In genomic region chr9:130237763-130238524, GRCh38 we compare ENCODE assay signal across 20 cellular contexts. TPM values are rescaled to one million over a fixed set of nuclear protein-coding genes. Genes with fewer than 3 reads are reported as not detected.
DNase-seq lines count a peak whose midpoint lies in the region; ATAC-seq and TF ChIP-seq lines count a peak whose summit lies in the region.
"Had no signal": no experiment of that assay in that cellular context is flagged by ENCODE, and none has a peak within 500 bp of the region (broad histone marks: within the 10 kb centered on the region; RNA-seq: fewer than 3 reads in every experiment).

No MANE protein-coding gene starts in this region.

- peaks cover 0 to 16% of the 10 kb centered on the region in 2 experiments; a peak in 2 of 4 replicates for H3K79me1 ChIP-seq in IMR-90 (ENCODE audit: low read depth in 1 of 2, low read length in 2 of 2)

- H3K27ac ChIP-seq in IMR-90 (ENCODE audit: insufficient read depth, low read length): no peak overlapping the region
- peak overlapping the region; percentile 76 to 84 (median 80) for H3K27ac ChIP-seq in esophagus muscularis mucosa (replicated peaks in 1 of 4)
- H3K27ac ChIP-seq in transverse colon: peak overlapping the region; percentile 66 to 79 (median 70)
- H3K27ac ChIP-seq: cardiac muscle cell had no signal

- H4K5ac ChIP-seq in IMR-90 (ENCODE audit: low read depth, low read length): no peak overlapping the region

- H3K4me1 ChIP-seq in IMR-90 (ENCODE audit: control insufficient read depth, insufficient read depth, low read length) (peaks cover 8% of the 10 kb centered on the region), esophagus muscularis mucosa (peaks cover 14 to 50% (median 48%) of the 10 kb centered on the region in 4 donors), transverse colon (peaks cover 3 to 19% (median 15%) of the 10 kb centered on the region in 4 donors)

- H3K9me3 ChIP-seq in IMR-90 (ENCODE audit: control insufficient read depth, insufficient read depth, low read length) (no peaks in the 10 kb centered on the region), esophagus muscularis mucosa (no peaks in the 10 kb centered on the region), transverse colon (no peaks in the 10 kb centered on the region)

- 90% methylated on average over 2 of the region's 17 CpGs; no CpG with 5 or more reads in 1 of the 2 experiments for WGBS in IMR-90 (ENCODE audit: extremely low coverage in 2 of 2, insufficient read length in 1 of 2), 2 experiments
- WGBS in esophagus muscularis mucosa: 81% methylated on average over 15 of the region's 17 CpGs
- WGBS in transverse colon (ENCODE audit: low coverage in 1 of 2), 2 donors: 70 to 77% methylated on average over 2 to 17 of the region's 17 CpGs

- dilution Hi-C loops in IMR-90 (cut with HindIII; ENCODE audit: low sequenced_read_pairs, unreplicated experiment): loop anchor here (25.0 kb wide), 1 partner anchor 126 kb away; no protein-coding TSS in a partner anchor

- no peak overlapping the region for H4K8ac ChIP-seq in IMR-90 (ENCODE audit: low read depth in 2 of 2, low read length in 2 of 2)

- ATAC-seq in IMR-90 (ENCODE audit: low read depth) (no peak), Right ventricle myocardium inferior (no peak)
- ATAC-seq: activated T-cell treated with anti-CD3 and anti-CD28 coated beads, Interleukin-2, amount 50 U/mL, for 72 hours; left colon had no signal

- H3K4me2 ChIP-seq in IMR-90 (ENCODE audit: low read depth, low read length): no peak overlapping the region

- no peak overlapping the region for H4K91ac ChIP-seq in IMR-90 (ENCODE audit: insufficient read depth, low read depth, low read length)

- no peak overlapping the region for H3K4ac ChIP-seq in IMR-90 (ENCODE audit: low read depth, low read length)

- intact Hi-C loops in IMR-90 (cut with micrococcal nuclease): loop anchor here (2.0 to 10.0 kb wide), 3 partner anchors 65 to 353 kb away; partner anchors contain the start of gene NCS1
- intact Hi-C loops in esophagus muscularis mucosa (cut with DNase I): loop anchor here (2.0 to 5.0 kb wide), 3 partner anchors 66 to 351 kb away; partner anchors contain the start of gene NCS1
- intact Hi-C loops in transverse colon (cut with DNase I; ENCODE audit: low total_unique reads): loop anchor here (10.0 kb wide), 1 partner anchor 353 kb away; no protein-coding TSS in a partner anchor
- intact Hi-C loops in Right ventricle myocardium inferior (cut with DNase I): loop anchor here (5.0 kb wide), 1 partner anchor 351 kb away; no protein-coding TSS in a partner anchor

- TF ChIP-seq CTCF in IMR-90 (conservative IDR thresholded peaks at IDR 0.05; ENCODE audit: low read depth, low read length): no peak
- no peak for TF ChIP-seq CTCF in esophagus muscularis mucosa (IDR thresholded peaks at IDR 0.05)
- TF ChIP-seq CTCF in transverse colon (IDR thresholded peaks at IDR 0.05): no peak

- no peak overlapping the region for H2BK15ac ChIP-seq in IMR-90 (ENCODE audit: low read depth, low read length)

- no peak overlapping the region for H2AFZ ChIP-seq in IMR-90 (replicated peaks; ENCODE audit: low read length, poor library complexity)

- no peak for DNase-seq in IMR-90
- peak; percentile 60 for DNase-seq in NCI-H345 (lab: John Stamatoyannopoulos, UW)
- DNase-seq in esophagus muscularis mucosa (ENCODE audit: extremely low spot score): no peak
- DNase-seq in transverse colon: no peak
- no peak for DNase-seq in DMS 273 treated with DMSO at 0.1 percent for 48 hours (lab: John Stamatoyannopoulos, UW)
- DNase-seq in Right ventricle myocardium inferior (ENCODE audit: missing footprints): no peak
- no peak for DNase-seq in NCI-H526 (lab: John Stamatoyannopoulos, UW)
- DNase-seq: activated CD4-positive, alpha-beta T cell treated with anti-CD3 and anti-CD28 coated beads, Interleukin-2, amount 10 ng/mL, durations not matched to agents 7 days and 5 days; activated T-cell treated with anti-CD3 and anti-CD28 coated beads, Interleukin-2, amount 50 U/mL, for 72 hours; C1 segment of cervical spinal cord; DND-41; effector CD4-positive, alpha-beta T cell; hypothalamus; left colon; naive B cell; NCI-H226; stimulated activated CD4-positive, alpha-beta T cell treated with anti-CD3 and anti-CD28 coated beads, Interleukin-12 subunit alpha, Interleukin-12 subunit beta, amount 100 ng/mL, for 4 hours had no signal

- no peak overlapping the region for H2BK20ac ChIP-seq in IMR-90 (ENCODE audit: low read depth, low read length)

- H3K27me3 ChIP-seq in IMR-90 (ENCODE audit: control insufficient read depth, insufficient read depth, low read length) (no peaks in the 10 kb centered on the region), esophagus muscularis mucosa (no peaks in the 10 kb centered on the region), transverse colon (no peaks in the 10 kb centered on the region)
- H3K27me3 ChIP-seq: cardiac muscle cell had no signal

- H2BK120ac ChIP-seq in IMR-90 (ENCODE audit: low read depth, low read length): no peak overlapping the region

- TF ChIP-seq POLR2A in IMR-90 (IDR thresholded peaks at IDR 0.05; ENCODE audit: low read depth, low read length) (no peak), esophagus muscularis mucosa (IDR thresholded peaks at IDR 0.05; ENCODE audit: low read depth) (no peak), transverse colon (IDR thresholded peaks at IDR 0.05) (no peak)

- peak overlapping the region; percentile 13 for H2AK9ac ChIP-seq in IMR-90 (replicated peaks; ENCODE audit: low read depth, low read length, poor library complexity)

- TF ChIP-seq RAD21 in IMR-90 (IDR thresholded peaks at IDR 0.05; ENCODE audit: low read length): no peak

- no peak overlapping the region for H3K56ac ChIP-seq in IMR-90 (ENCODE audit: extremely low read depth, insufficient read depth, low read length)

- BruUV-seq in IMR-90 (replicated peaks; lab: Mats Ljungman, UMichigan): no TSS peak

- no peak overlapping the region for H3K14ac ChIP-seq in IMR-90 (replicated peaks; ENCODE audit: low read depth, low read length)

- CTCF ChIA-PET in IMR-90 (lab: Yijun Ruan, JAX): no interaction called here

- no peak overlapping the region for H2AK5ac ChIP-seq in IMR-90 (ENCODE audit: low read depth, low read length)

- peaks cover 22% of the 10 kb centered on the region for H3K9me1 ChIP-seq in IMR-90 (ENCODE audit: insufficient read depth, low read length)

- no peak overlapping the region for H3K18ac ChIP-seq in IMR-90 (ENCODE audit: low read depth, low read length)

- H3K4me3 ChIP-seq in IMR-90 (ENCODE audit: insufficient read depth, low read depth, low read length): no peak overlapping the region
- no peak overlapping the region for H3K4me3 ChIP-seq in esophagus muscularis mucosa
- H3K4me3 ChIP-seq in transverse colon: no peak overlapping the region
- H3K4me3 ChIP-seq: cardiac muscle cell had no signal

- in situ Hi-C loops in IMR-90 (cut with MboI; ENCODE audit: low sequenced_read_pairs): loop anchor here (25.0 kb wide), 1 partner anchor 126 kb away; no protein-coding TSS in a partner anchor
- in situ Hi-C loops in transverse colon (cut with MboI; ENCODE audit: low pct_ligation_motif_present in 1 of 4, low pct_unique_long_range_greater_than_20kb in 1 of 4, low sequenced_read_pairs in 3 of 4): loop anchor here (5.0 to 25.0 kb wide), 4 partner anchors 123 to 351 kb away; no protein-coding TSS in a partner anchor

- TF ChIP-seq EP300 in esophagus muscularis mucosa (IDR thresholded peaks at IDR 0.05): no peak
- no peak for TF ChIP-seq EP300 in transverse colon (IDR thresholded peaks at IDR 0.05; ENCODE audit: low read depth)

- H3K36me3 ChIP-seq in IMR-90 (ENCODE audit: control insufficient read depth, insufficient read depth, low read length): peaks cover 17% of the 10 kb centered on the region
- peaks cover 0 to 16% (median 8%) of the 10 kb centered on the region in 4 donors for H3K36me3 ChIP-seq in esophagus muscularis mucosa
- no peaks in the 10 kb centered on the region for H3K36me3 ChIP-seq in transverse colon
- H3K36me3 ChIP-seq: cardiac muscle cell had no signal

- H4K20me1 ChIP-seq in IMR-90 (ENCODE audit: insufficient read depth, low read length): peaks cover 22% of the 10 kb centered on the region; the same call in 1 of the 2 replicates

- no peak overlapping the region for H3K23ac ChIP-seq in IMR-90 (ENCODE audit: low read depth, low read length)

- H3K9ac ChIP-seq in IMR-90 (ENCODE audit: low read depth, low read length): no peak overlapping the region

- H2BK5ac ChIP-seq in IMR-90 (ENCODE audit: low read depth, low read length, poor library complexity, severe bottlenecking): no peak overlapping the region

- POLR2A ChIA-PET in IMR-90 (lab: Charles Lee; ENCODE audit: unreplicated experiment): no interaction called here

TF ChIP-seq in IMR-90, 13 proteins besides CTCF, POLR2A, EP300 and RAD21:
- TF ChIP-seq RFX5 (IDR thresholded peaks at IDR 0.05; ENCODE audit: low read depth, low read length) (no peak), CHD1 (IDR thresholded peaks at IDR 0.05; ENCODE audit: low read depth, low read length) (no peak), CEBPB (IDR thresholded peaks at IDR 0.05; ENCODE audit: low read depth, low read length) (no peak), BHLHE40 (IDR thresholded peaks at IDR 0.05; ENCODE audit: low read depth, low read length) (no peak), USF2 (IDR thresholded peaks at IDR 0.05; ENCODE audit: low read depth, low read length) (no peak), SMC3 (IDR thresholded peaks at IDR 0.05; ENCODE audit: low read depth, low read length) (no peak), MAZ (IDR thresholded peaks at IDR 0.05; ENCODE audit: borderline replicate concordance, low read depth, low read length) (no peak), NFE2L2 (IDR thresholded peaks at IDR 0.05; ENCODE audit: low read depth, low read length) (no peak)
TF ChIP-seq in IMR-90: peak in this region for 0.

RNA-seq across cellular contexts. Expression of gene HMCN2, which starts 27.6 kb away (rescaled TPM):
- total RNA-seq in IMR-90 (2012; rRNA removed) (not detected in 2 replicates), esophagus muscularis mucosa (10 to 100 TPM in 3 of 4 donors, 1 to 10 TPM in 1; 9.1 to 38.6 (median 12.5) TPM), transverse colon (10 to 100 TPM in 3 of 4 donors, 1 to 10 TPM in 1; 7.8 to 40.0 (median 15.2) TPM), Right ventricle myocardium inferior (5.7 TPM)
- 0.02 and 0.03 TPM in 2 replicates for polyA plus RNA-seq in IMR-90 (2012; rRNA removed)
- polyA plus RNA-seq in IMR-90 (2012; cell fraction: cytosol; rRNA removed): 0.07 TPM in 1 of 2 replicates, not detected in the other
- 0.06 and 0.16 TPM in 2 replicates for polyA plus RNA-seq in IMR-90 (2012; cell fraction: nucleus; rRNA removed; ENCODE audit: low replicate concordance)
- total RNA-seq: activated CD4-positive, alpha-beta T cell treated with anti-CD3 and anti-CD28 coated beads, Interleukin-2, amount 10 ng/mL, durations not matched to agents 7 days and 5 days; MCF 10A; SK-MEL-5 had no signal
